Comparison of ENCODE assay signal across 9 cellular contexts in genomic region chr6:32947552-32948465, GRCh38. TPM values are rescaled to one million over a fixed set of nuclear protein-coding genes. Genes with fewer than 3 reads are reported as not detected.
DNase-seq lines count a peak whose midpoint lies in the region; ATAC-seq and TF ChIP-seq lines count a peak whose summit lies in the region.
"Had no signal": no experiment of that assay in that cellular context is flagged by ENCODE, and none has a peak within 500 bp of the region (broad histone marks: within the 10 kb centered on the region; RNA-seq: fewer than 3 reads in every experiment).

No MANE protein-coding gene starts in this region.

- H3K79me2 ChIP-seq in OCI-LY7 (ENCODE audit: insufficient read depth, low read depth, low read length) = peaks cover 74% of the 10 kb centered on the region

- H4K20me1 ChIP-seq in OCI-LY7 (ENCODE audit: insufficient read depth, low read length) = no peaks in the 10 kb centered on the region

- H3K9me3 Mint-ChIP-seq in CD4-positive, alpha-beta T cell = peaks cover 2% of the 10 kb centered on the region
- H3K9me3 Mint-ChIP-seq in naive thymus-derived CD4-positive, alpha-beta T cell = peaks cover 0 to 3% (median 0%) of the 10 kb centered on the region in 11 donors

- in situ Hi-C loops in GM13976 (cut with MboI; ENCODE audit: low sequenced_read_pairs, unreplicated experiment) = no loop called here

- POLR2A ChIA-PET in CD4-positive, alpha-beta T cell (lab: Charles Lee) = interaction anchor here (0.8 to 2.1 kb wide), 3 partner anchors 14 to 103 kb away, joined by 3 to 17 read pairs (median 4); no protein-coding TSS in a partner anchor
- POLR2A ChIA-PET in OCI-LY7 (lab: Charles Lee) = interaction anchor here (0.5 to 2.3 kb wide), 10 partner anchors 8 to 88 kb away, joined by 3 to 14 read pairs (median 4); partner anchors contain the start of gene BRD2
- POLR2A ChIA-PET in naive thymus-derived CD4-positive, alpha-beta T cell (lab: Charles Lee) = interaction anchor here (0.6 to 13.5 kb wide), 6 partner anchors 14 to 107 kb away, joined by 3 to 638 read pairs (median 4); partner anchors contain the start of gene BRD2

- H3K27ac ChIP-seq in CD4-positive, alpha-beta T cell (ENCODE audit: low read depth, low read length) = no peak overlapping the region
- H3K27ac ChIP-seq in OCI-LY7 (ENCODE audit: low read depth, low read length, poor library complexity, severe bottlenecking) (peak overlapping the region; percentile 99), ascending aorta (no peak overlapping the region)
- H3K27ac ChIP-seq in naive thymus-derived CD4-positive, alpha-beta T cell (ENCODE audit: low read depth, low read length) = no peak overlapping the region

- peaks cover 46% of the 10 kb centered on the region for H3K36me3 ChIP-seq in OCI-LY7 (ENCODE audit: insufficient read depth, low read length)
- no peaks in the 10 kb centered on the region for H3K36me3 ChIP-seq in naive thymus-derived CD4-positive, alpha-beta T cell (ENCODE audit: control insufficient read depth in 2 of 3, insufficient read depth in 3 of 3, low read length in 3 of 3)
- no peaks in the 10 kb centered on the region for H3K36me3 ChIP-seq in ascending aorta

- H3K27me3 Mint-ChIP-seq in CD4-positive, alpha-beta T cell = no peaks in the 10 kb centered on the region
- H3K27me3 Mint-ChIP-seq in naive thymus-derived CD4-positive, alpha-beta T cell = no peaks in the 10 kb centered on the region

- H3K4me1 ChIP-seq in OCI-LY7 (ENCODE audit: insufficient read depth, low read length, poor library complexity, severe bottlenecking) = peaks cover 84% of the 10 kb centered on the region
- H3K4me1 ChIP-seq in naive thymus-derived CD4-positive, alpha-beta T cell (ENCODE audit: control insufficient read depth in 2 of 2, insufficient read depth in 2 of 2, low read length in 2 of 2) = peaks cover 32 to 45% of the 10 kb centered on the region in 2 donors
- peaks cover 0 to 2% of the 10 kb centered on the region in 2 donors for H3K4me1 ChIP-seq in ascending aorta

- H3K9me3 ChIP-seq in CD4-positive, alpha-beta T cell (ENCODE audit: control insufficient read depth, low read length) = no peaks in the 10 kb centered on the region
- H3K9me3 ChIP-seq in OCI-LY7 (ENCODE audit: low read length) (peaks cover 11% of the 10 kb centered on the region; the same call in 1 of the 2 replicates), ascending aorta (peaks cover 0 to 6% of the 10 kb centered on the region in 2 donors)
- no peaks in the 10 kb centered on the region for H3K9me3 ChIP-seq in naive thymus-derived CD4-positive, alpha-beta T cell (ENCODE audit: control insufficient read depth in 2 of 3, low read length in 3 of 3)

- peak overlapping the region; percentile 95 for H3K4me2 ChIP-seq in OCI-LY7 (ENCODE audit: low read length)

- BruUV-seq in OCI-LY7 (replicated peaks; lab: Mats Ljungman, UMichigan) = no TSS peak

- peak overlapping the region; percentile 75 for H3K4me3 ChIP-seq in OCI-LY7 (ENCODE audit: low read depth, low read length, poor library complexity, severe bottlenecking)
- H3K4me3 ChIP-seq in cardiac fibroblast (replicated peaks in 1 of 2; ENCODE audit: low read depth in 2 of 2, low read length in 2 of 2) = no peak overlapping the region
- H3K4me3 ChIP-seq in naive thymus-derived CD4-positive, alpha-beta T cell (ENCODE audit: low read length) = no peak overlapping the region
- no peak overlapping the region for H3K4me3 ChIP-seq in ascending aorta

- no peak overlapping the region; the same call in 1 of the 2 replicates for H2AFZ ChIP-seq in OCI-LY7 (ENCODE audit: low read length)

- DNase-seq in CD4-positive, alpha-beta T cell = peak in 7 of 10 experiments; percentile 19 to 42 (median 30)
- DNase-seq in GM13976 (ENCODE audit: low spot score) = no peak
- peak; percentile 73 for DNase-seq in OCI-LY7 (ENCODE audit: low spot score)
- DNase-seq in cardiac fibroblast (ENCODE audit: low read depth in 2 of 2) = peak; percentile 43 to 50
- peak in 6 of 9 donors; percentile 19 to 54 (median 36) for DNase-seq in naive thymus-derived CD4-positive, alpha-beta T cell
- no peak for DNase-seq in ascending aorta (ENCODE audit: low spot score in 2 of 2)

- intact Hi-C loops in CD4-positive, alpha-beta T cell (cut with DNase I, micrococcal nuclease) = loop anchor here (1.0 to 2.0 kb wide), 4 partner anchors 13 to 62 kb away; no protein-coding TSS in a partner anchor
- intact Hi-C loops in OCI-LY7 (cut with micrococcal nuclease; ENCODE audit: unreplicated experiment) = loop anchor here (1.0 to 2.0 kb wide), 4 partner anchors 15 to 109 kb away; partner anchors contain the start of gene TAP2
- intact Hi-C loops in naive thymus-derived CD4-positive, alpha-beta T cell (cut with micrococcal nuclease) = loop anchor here (1.0 kb wide), 2 partner anchors 15 to 63 kb away; no protein-coding TSS in a partner anchor
- intact Hi-C loops in ascending aorta (cut with DNase I) = no loop called here

- peaks cover 72% of the 10 kb centered on the region for H3K4me1 Mint-ChIP-seq in CD4-positive, alpha-beta T cell (ENCODE audit: low read depth)
- H3K4me1 Mint-ChIP-seq in naive thymus-derived CD4-positive, alpha-beta T cell = peaks cover 54 to 73% (median 63%) of the 10 kb centered on the region in 7 donors

- H3K36me3 Mint-ChIP-seq in CD4-positive, alpha-beta T cell (ENCODE audit: low read depth) = no peaks in the 10 kb centered on the region
- H3K36me3 Mint-ChIP-seq in naive thymus-derived CD4-positive, alpha-beta T cell = peaks cover 0 to 13% (median 0%) of the 10 kb centered on the region in 5 donors

- peak; percentile 77 for TF ChIP-seq CTCF in CD4-positive, alpha-beta T cell (IDR thresholded peaks at IDR 0.05)
- TF ChIP-seq CTCF in GM13976 (IDR thresholded peaks at IDR 0.05; ENCODE audit: borderline replicate concordance, control extremely low read depth, extremely low read depth, insufficient read depth, missing control alignments) (peak; percentile 62), OCI-LY7 (conservative IDR thresholded peaks at IDR 0.05; ENCODE audit: low read length) (peak; percentile 97), cardiac fibroblast (IDR thresholded peaks at IDR 0.05; ENCODE audit: low read depth, low read length) (peak; percentile 8), ascending aorta (IDR thresholded peaks at IDR 0.05) (peak in 1 of 3 experiments; percentile 17)

- H3K27me3 ChIP-seq in CD4-positive, alpha-beta T cell (ENCODE audit: control insufficient read depth, insufficient read depth, low read length) = no peaks in the 10 kb centered on the region
- H3K27me3 ChIP-seq in naive thymus-derived CD4-positive, alpha-beta T cell (ENCODE audit: control insufficient read depth in 2 of 2, insufficient read depth in 2 of 2, low read length in 2 of 2) = no peaks in the 10 kb centered on the region
- no peaks in the 10 kb centered on the region for H3K27me3 ChIP-seq in ascending aorta

- ATAC-seq in CD4-positive, alpha-beta T cell (ENCODE audit: poor library complexity) = peak; percentile 33
- ATAC-seq in naive thymus-derived CD4-positive, alpha-beta T cell = peak; percentile 37
- ATAC-seq in HG03175 (IDR thresholded peaks at IDR 0.05; ENCODE audit: unreplicated experiment) (no peak), GM18511 (IDR thresholded peaks at IDR 0.05; ENCODE audit: unreplicated experiment) (no peak)

- CTCF ChIA-PET in CD4-positive, alpha-beta T cell (lab: Charles Lee) = interaction anchor here (1.9 to 2.2 kb wide), 3 partner anchors 14 to 80 kb away, joined by 6 to 18 read pairs (median 7); no protein-coding TSS in a partner anchor
- CTCF ChIA-PET in OCI-LY7 (lab: Charles Lee; ENCODE audit: unreplicated experiment) = interaction anchor here (0.8 to 1.9 kb wide), 6 partner anchors 14 to 103 kb away, joined by 3 to 8 read pairs (median 4); no protein-coding TSS in a partner anchor
- CTCF ChIA-PET in naive thymus-derived CD4-positive, alpha-beta T cell (lab: Charles Lee) = interaction anchor here (0.6 to 13.5 kb wide), 14 partner anchors 9 to 103 kb away, joined by 3 to 411 read pairs (median 4); partner anchors contain the start of genes BRD2 and HLA-DMB

- no peak overlapping the region for H3K4me3 Mint-ChIP-seq in CD4-positive, alpha-beta T cell
- H3K4me3 Mint-ChIP-seq in naive thymus-derived CD4-positive, alpha-beta T cell = no peak overlapping the region
- H3K4me3 Mint-ChIP-seq: T-helper 1 cell treated with Interleukin-12 subunit alpha and Interleukin-12 subunit beta and Interleukin-4 antibody, amounts not matched to agents 30 μg/mL and 1 μg/mL, for 36 hours had no signal

- no peak overlapping the region for H3K27ac Mint-ChIP-seq in CD4-positive, alpha-beta T cell
- peak overlapping the region in 1 of 9 donors; percentile 47 for H3K27ac Mint-ChIP-seq in naive thymus-derived CD4-positive, alpha-beta T cell
- H3K27ac Mint-ChIP-seq: T-helper 1 cell treated with Interleukin-12 subunit alpha and Interleukin-12 subunit beta and Interleukin-4 antibody, amounts not matched to agents 30 μg/mL and 1 μg/mL, for 36 hours had no signal

- H3K9me2 ChIP-seq in OCI-LY7 (ENCODE audit: insufficient read depth, low read length) = no peaks in the 10 kb centered on the region

RNA-seq across cellular contexts. Expression of gene HLA-DMA, which starts 5.1 kb away (rescaled TPM):
- 10 to 100 TPM; 14.4 to 16.5 TPM for total RNA-seq in CD4-positive, alpha-beta T cell
- 175 and 207 TPM in 2 replicates for total RNA-seq in OCI-LY7 (2014; rRNA removed; shearing (Covaris generic))
- total RNA-seq in OCI-LY7 (2022) (140 TPM in 2 replicates), ascending aorta (28.0 TPM)
- total RNA-seq in naive thymus-derived CD4-positive, alpha-beta T cell = 100 to 1,000 TPM in 1 of 5 experiments, 10 to 100 TPM in 4; 12.5 to 120 (median 29.6) TPM
- 10 to 100 TPM; 19.3 to 25.6 TPM for polyA plus RNA-seq in naive thymus-derived CD4-positive, alpha-beta T cell

RNA-seq across cellular contexts. Expression of gene HLA-DMB, which starts 7.0 kb away (rescaled TPM):
- total RNA-seq in CD4-positive, alpha-beta T cell = 1 to 10 TPM; 4.6 to 6.0 TPM
- total RNA-seq in OCI-LY7 (2014; rRNA removed; shearing (Covaris generic)) = 85.1 and 98.0 TPM in 2 replicates
- total RNA-seq in OCI-LY7 (2022) (77.0 and 78.5 TPM in 2 replicates), ascending aorta (26.8 TPM)
- 10 to 100 TPM in 2 of 5 experiments, 1 to 10 TPM in 3; 7.8 to 82.5 (median 9.1) TPM for total RNA-seq in naive thymus-derived CD4-positive, alpha-beta T cell
- polyA plus RNA-seq in naive thymus-derived CD4-positive, alpha-beta T cell = 10 to 100 TPM in 1 of 2 donors, 1 to 10 TPM in 1; 8.2 to 11.9 TPM

RNA-seq across cellular contexts. Expression of gene BRD2, which starts 20.6 kb away (rescaled TPM):
- 100 to 1,000 TPM; 340 to 378 TPM for total RNA-seq in CD4-positive, alpha-beta T cell
- total RNA-seq in OCI-LY7 (2014; rRNA removed; shearing (Covaris generic)) = 236 and 237 TPM in 2 replicates
- total RNA-seq in OCI-LY7 (2022) = 326 and 361 TPM in 2 replicates
- total RNA-seq in naive thymus-derived CD4-positive, alpha-beta T cell = 100 to 1,000 TPM; 275 to 391 (median 360) TPM
- polyA plus RNA-seq in naive thymus-derived CD4-positive, alpha-beta T cell = 10 to 100 TPM; 33.4 to 82.6 TPM
- total RNA-seq in ascending aorta = 140 TPM

Comparison
In these comparisons a context has a peak if more than half of its experiments do, and no peak if none do; other contexts are left out.
1. ATAC-seq: peak in CD4-positive, alpha-beta T cell (single experiment) and naive thymus-derived CD4-positive, alpha-beta T cell (single experiment); none in HG03175 (single experiment) and GM18511 (single experiment).
2. DNase-seq: peak in CD4-positive, alpha-beta T cell (7 of 10), OCI-LY7 (single experiment), cardiac fibroblast (2 of 2) and naive thymus-derived CD4-positive, alpha-beta T cell (6 of 9); none in GM13976 (single experiment) and ascending aorta (0 of 2).